8 cellular contexts compared by ENCODE assay signal in the genomic region with DNA sequence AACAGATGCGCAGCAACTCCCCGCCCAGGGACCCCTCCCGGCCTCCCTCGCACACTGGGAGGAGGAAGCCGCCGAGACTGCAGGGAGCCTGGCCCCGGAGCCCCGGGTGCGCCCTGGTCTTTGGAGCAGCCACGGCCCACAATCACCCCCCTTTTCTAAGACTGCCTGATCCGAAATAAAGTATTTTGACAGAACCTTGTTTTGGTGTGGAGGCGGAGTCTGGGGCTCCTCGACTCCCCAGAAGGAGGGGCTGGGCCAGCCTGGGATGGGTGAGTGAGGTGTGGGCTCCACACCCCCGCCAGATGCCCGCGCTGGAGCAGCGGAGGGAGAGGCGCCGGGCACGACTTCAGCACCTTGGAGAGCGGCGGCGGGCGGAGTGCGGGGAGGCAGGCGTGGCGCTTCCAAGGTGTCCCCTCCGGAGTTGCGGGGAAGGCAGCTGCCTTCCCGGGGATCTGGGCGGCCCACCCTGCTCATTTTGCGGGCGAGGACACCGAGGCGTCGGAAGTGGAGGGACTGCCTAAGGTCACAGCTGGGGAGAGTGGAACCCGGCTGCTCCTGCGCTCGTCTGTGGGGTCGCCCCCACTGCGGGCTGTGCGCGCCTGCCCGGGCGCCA. TPM values are rescaled to one million over a fixed set of nuclear protein-coding genes. Genes with fewer than 3 reads are reported as not detected.
DNase-seq lines count a peak whose midpoint lies in the region; ATAC-seq and TF ChIP-seq lines count a peak whose summit lies in the region.

No MANE protein-coding gene starts in this region.

- POLR2A ChIA-PET in CD8-positive, alpha-beta T cell (lab: Charles Lee) = no interaction called here
- POLR2A ChIA-PET in activated CD4-positive, alpha-beta memory T cell treated with anti-CD3 and anti-CD28 coated beads for 36 hours (lab: Charles Lee) = no interaction called here

- H3K9me3 ChIP-seq in CD8-positive, alpha-beta T cell (ENCODE audit: low read length) = no peaks in the 10 kb centered on the region
- no peaks in the 10 kb centered on the region for H3K9me3 ChIP-seq in osteoblast (ENCODE audit: low read depth, low read length)

- H3K27me3 ChIP-seq in CD8-positive, alpha-beta T cell (ENCODE audit: insufficient read depth, low read length) = peaks cover 5% of the 10 kb centered on the region
- H3K27me3 ChIP-seq in osteoblast (ENCODE audit: insufficient read depth, low read length) = peaks cover 2% of the 10 kb centered on the region

- no peak overlapping the region for H2AFZ ChIP-seq in osteoblast (ENCODE audit: low read length)

- no peaks in the 10 kb centered on the region for H3K9me3 Mint-ChIP-seq in CD8-positive, alpha-beta T cell
- no peaks in the 10 kb centered on the region for H3K9me3 Mint-ChIP-seq in activated CD4-positive, alpha-beta memory T cell treated with anti-CD3 and anti-CD28 coated beads for 36 hours

- peaks cover 2% of the 10 kb centered on the region for H3K4me1 Mint-ChIP-seq in CD8-positive, alpha-beta T cell (ENCODE audit: low read depth)
- H3K4me1 Mint-ChIP-seq in activated CD4-positive, alpha-beta memory T cell treated with anti-CD3 and anti-CD28 coated beads for 36 hours (ENCODE audit: low read depth) = no peaks in the 10 kb centered on the region

- ATAC-seq in CD8-positive, alpha-beta T cell = peak; percentile 90
- no peak for ATAC-seq in GM21825 (IDR thresholded peaks at IDR 0.05; ENCODE audit: unreplicated experiment)

- H3K4me1 ChIP-seq in CD8-positive, alpha-beta T cell (ENCODE audit: insufficient read depth, low read length) = no peaks in the 10 kb centered on the region
- no peaks in the 10 kb centered on the region for H3K4me1 ChIP-seq in osteoblast (ENCODE audit: insufficient read depth, low read length)

- no peak overlapping the region for H3K27ac ChIP-seq in CD8-positive, alpha-beta T cell (ENCODE audit: low read depth, low read length)
- no peak overlapping the region for H3K27ac ChIP-seq in osteoblast (ENCODE audit: low read depth, low read length)

- CTCF ChIA-PET in CD8-positive, alpha-beta T cell (lab: Charles Lee) = no interaction called here
- CTCF ChIA-PET in activated CD4-positive, alpha-beta memory T cell treated with anti-CD3 and anti-CD28 coated beads for 36 hours (lab: Charles Lee) = no interaction called here

- no peak overlapping the region for H3K4me3 ChIP-seq in CD8-positive, alpha-beta T cell (ENCODE audit: low read depth, low read length)
- no peak overlapping the region for H3K4me3 ChIP-seq in osteoblast (ENCODE audit: insufficient read depth, low read length)

- H3K4me3 Mint-ChIP-seq in CD8-positive, alpha-beta T cell = no peak overlapping the region
- H3K4me3 Mint-ChIP-seq in activated CD4-positive, alpha-beta memory T cell treated with anti-CD3 and anti-CD28 coated beads for 36 hours = no peak overlapping the region

- H3K79me2 ChIP-seq in osteoblast (ENCODE audit: insufficient read depth, low read length) = no peaks in the 10 kb centered on the region

- no peak overlapping the region for H3K27ac Mint-ChIP-seq in CD8-positive, alpha-beta T cell
- no peak overlapping the region for H3K27ac Mint-ChIP-seq in activated CD4-positive, alpha-beta memory T cell treated with anti-CD3 and anti-CD28 coated beads for 36 hours

- no peak overlapping the region for H3K4me2 ChIP-seq in osteoblast (ENCODE audit: insufficient read depth, low read length)

- peaks cover 3% of the 10 kb centered on the region for H4K20me1 ChIP-seq in osteoblast (ENCODE audit: insufficient read depth, low read length)

- H3K27me3 Mint-ChIP-seq in CD8-positive, alpha-beta T cell (ENCODE audit: low read depth) = peaks cover 20% of the 10 kb centered on the region
- peaks cover 13% of the 10 kb centered on the region for H3K27me3 Mint-ChIP-seq in activated CD4-positive, alpha-beta memory T cell treated with anti-CD3 and anti-CD28 coated beads for 36 hours

- no peaks in the 10 kb centered on the region for H3K36me3 ChIP-seq in CD8-positive, alpha-beta T cell (ENCODE audit: insufficient read depth, low read length)
- H3K36me3 ChIP-seq in osteoblast (ENCODE audit: insufficient read depth, low read length) = no peaks in the 10 kb centered on the region

- TF ChIP-seq CTCF in CD8-positive, alpha-beta T cell (IDR thresholded peaks at IDR 0.05) = no peak
- no peak for TF ChIP-seq CTCF in osteoblast (IDR thresholded peaks at IDR 0.05; ENCODE audit: extremely low read depth, low read depth, low read length)

- peak; percentile 46 to 79 (median 63) for DNase-seq in CD8-positive, alpha-beta T cell
- DNase-seq in NCI-H1048 (lab: John Stamatoyannopoulos, UW) = peak; percentile 33
- DNase-seq in activated CD4-positive, alpha-beta memory T cell treated with anti-CD3 and anti-CD28 coated beads for 36 hours = peak; percentile 70
- peak; percentile 58 for DNase-seq in epidermal melanocyte (ENCODE audit: insufficient read length, low spot score)
- peak; percentile 93 for DNase-seq in osteoblast (ENCODE audit: insufficient read length, low spot score, missing footprints)
- DNase-seq in ureter (ENCODE audit: low spot score) = peak; percentile 58
- DNase-seq in superior temporal gyrus (ENCODE audit: extremely low spot score) = no peak

- intact Hi-C loops in CD8-positive, alpha-beta T cell (cut with DNase I, micrococcal nuclease) = no loop called here
- intact Hi-C loops in activated CD4-positive, alpha-beta memory T cell treated with anti-CD3 and anti-CD28 coated beads for 36 hours (cut with micrococcal nuclease) = no loop called here

- peaks cover 23% of the 10 kb centered on the region for H3K36me3 Mint-ChIP-seq in CD8-positive, alpha-beta T cell
- peaks cover 7% of the 10 kb centered on the region for H3K36me3 Mint-ChIP-seq in activated CD4-positive, alpha-beta memory T cell treated with anti-CD3 and anti-CD28 coated beads for 36 hours

RNA-seq across cellular contexts. Expression of gene SIRT6, which starts 9.4 kb away (rescaled TPM):
- total RNA-seq in CD8-positive, alpha-beta T cell = 10 to 100 TPM; 12.0 to 13.0 TPM
- 10 to 100 TPM; 28.0 to 29.7 TPM for total RNA-seq in activated CD4-positive, alpha-beta memory T cell treated with anti-CD3 and anti-CD28 coated beads for 36 hours
- total RNA-seq in osteoblast = 8.3 and 16.3 TPM in 2 replicates
- 23.9 TPM for total RNA-seq in ureter

RNA-seq across cellular contexts. Expression of gene ANKRD24, which starts 9.5 kb away (rescaled TPM):
- total RNA-seq in CD8-positive, alpha-beta T cell = 1 to 10 TPM in 1 of 2 experiments, under 1 TPM in 1; 0.83 to 1.2 TPM
- total RNA-seq in activated CD4-positive, alpha-beta memory T cell treated with anti-CD3 and anti-CD28 coated beads for 36 hours = 1 to 10 TPM; 1.7 to 1.8 TPM
- total RNA-seq in osteoblast (0.29 and 0.72 TPM in 2 replicates), ureter (2.7 TPM)

RNA-seq across cellular contexts. Expression of gene CREB3L3, which starts 19.5 kb away (rescaled TPM):
- total RNA-seq in CD8-positive, alpha-beta T cell = not detected
- not detected for total RNA-seq in activated CD4-positive, alpha-beta memory T cell treated with anti-CD3 and anti-CD28 coated beads for 36 hours
- total RNA-seq in osteoblast (not detected in 2 replicates), ureter (not detected)

RNA-seq across cellular contexts. Expression of gene MAP2K2, which starts 49.0 kb away (rescaled TPM):
- total RNA-seq in CD8-positive, alpha-beta T cell = 10 to 100 TPM; 73.9 to 76.8 TPM
- 100 to 1,000 TPM; 128 to 129 TPM for total RNA-seq in activated CD4-positive, alpha-beta memory T cell treated with anti-CD3 and anti-CD28 coated beads for 36 hours
- 221 and 233 TPM in 2 replicates for total RNA-seq in osteoblast
- 103 TPM for total RNA-seq in ureter

RNA-seq across cellular contexts. Expression of gene EBI3, which starts 56.4 kb away (rescaled TPM):
- total RNA-seq in CD8-positive, alpha-beta T cell = not detected
- 10 to 100 TPM; 11.0 to 14.2 TPM for total RNA-seq in activated CD4-positive, alpha-beta memory T cell treated with anti-CD3 and anti-CD28 coated beads for 36 hours
- total RNA-seq in osteoblast (not detected in 2 replicates), ureter (1.5 TPM)
